In genomic region chr20:57229490-57229889, GRCh38 we compare ENCODE assay signal across 15 cellular contexts. TPM values are rescaled to one million over a fixed set of nuclear protein-coding genes. Genes with fewer than 3 reads are reported as not detected.
"Had no signal": no experiment of that assay in that cellular context is flagged by ENCODE, and none has a peak within 500 bp of the region (broad histone marks: within the 10 kb centered on the region; RNA-seq: fewer than 3 reads in every experiment).

No MANE protein-coding gene starts in this region.

- H3K36me3 ChIP-seq: brain microvascular endothelial cell, vagina had no signal

- H3K9me3 ChIP-seq: psoas muscle, vagina had no signal

- DNase-seq: activated CD4-positive, CD25-positive, alpha-beta regulatory T cell treated with anti-CD3 and anti-CD28 coated beads, Interleukin-2, amount 50 U/mL, for 72 hours; activated naive CD4-positive, alpha-beta T cell; activated T-cell treated with anti-CD3 and anti-CD28 coated beads for 4 hours; anterior cingulate cortex; brain microvascular endothelial cell; effector CD8-positive, alpha-beta T cell; foreskin fibroblast; glutamatergic neuron; T1000 had no signal

- H3K4me1 ChIP-seq: psoas muscle had no signal

- H3K9me3 Mint-ChIP-seq: central memory CD8-positive, alpha-beta T cell; nephron had no signal

- H3K4me3 ChIP-seq: psoas muscle, vagina had no signal

- H3K4me3 Mint-ChIP-seq: central memory CD8-positive, alpha-beta T cell; nephron had no signal

- H3K27me3 ChIP-seq: brain microvascular endothelial cell, vagina had no signal

- ATAC-seq: psoas muscle, sciatic nerve had no signal

- H3K4me1 Mint-ChIP-seq: central memory CD8-positive, alpha-beta T cell had no signal

- H3K27ac ChIP-seq: brain microvascular endothelial cell, psoas muscle, vagina had no signal

RNA-seq across cellular contexts. Expression of gene BMP7, which starts 37.0 kb away (rescaled TPM):
- total RNA-seq: osteoblast, psoas muscle had no signal
